In the genomic region with DNA sequence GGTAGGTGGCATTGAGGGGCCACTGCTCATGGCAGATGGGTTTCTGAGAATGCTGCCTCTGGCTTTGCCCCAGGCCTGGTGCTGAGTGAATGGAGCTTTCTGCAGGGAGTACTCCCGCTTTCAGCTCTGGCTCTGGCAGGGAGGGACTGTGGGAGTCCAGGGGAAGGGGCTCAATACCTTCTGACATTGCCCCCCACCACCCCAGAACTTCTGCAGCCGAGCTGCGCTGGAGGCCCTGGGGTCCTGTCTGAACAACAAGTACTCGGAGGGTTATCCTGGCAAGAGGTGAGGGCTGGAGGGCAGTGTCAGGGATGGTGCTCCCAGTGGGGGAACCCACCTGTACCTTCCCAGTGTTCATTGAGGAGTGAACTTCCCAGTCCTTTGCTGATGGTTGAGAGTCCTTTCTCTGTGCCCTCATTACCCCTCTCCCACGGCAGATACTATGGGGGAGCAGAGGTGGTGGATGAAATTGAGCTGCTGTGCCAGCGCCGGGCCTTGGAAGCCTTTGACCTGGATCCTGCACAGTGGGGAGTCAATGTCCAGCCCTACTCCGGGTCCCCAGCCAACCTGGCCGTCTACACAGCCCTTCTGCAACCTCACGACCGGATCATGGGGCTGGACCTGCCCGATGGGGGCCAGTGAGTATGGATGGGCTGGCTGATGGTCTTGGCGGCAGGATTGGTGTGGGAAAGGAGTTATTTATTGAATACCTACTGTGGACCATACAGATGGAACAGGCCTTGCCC, we compare ENCODE assay signal across 1 cellular context.
TF ChIP-seq lines count a peak whose summit lies in the region.

No MANE protein-coding gene starts in this region.

TF ChIP-seq in endothelial cell of umbilical vein, 7 proteins besides CTCF, POLR2A, EP300 and RAD21:
- TF ChIP-seq POLR2AphosphoS5 (IDR thresholded peaks at IDR 0.05; ENCODE audit: insufficient read depth, low read depth, low read length) (no peak), FOS (IDR thresholded peaks at IDR 0.05; ENCODE audit: borderline replicate concordance, insufficient read depth, low read length) (no peak)
TF ChIP-seq in endothelial cell of umbilical vein: peak in this region for 0.
